ENCODE assay signal across 11 cellular contexts in the genomic region with DNA sequence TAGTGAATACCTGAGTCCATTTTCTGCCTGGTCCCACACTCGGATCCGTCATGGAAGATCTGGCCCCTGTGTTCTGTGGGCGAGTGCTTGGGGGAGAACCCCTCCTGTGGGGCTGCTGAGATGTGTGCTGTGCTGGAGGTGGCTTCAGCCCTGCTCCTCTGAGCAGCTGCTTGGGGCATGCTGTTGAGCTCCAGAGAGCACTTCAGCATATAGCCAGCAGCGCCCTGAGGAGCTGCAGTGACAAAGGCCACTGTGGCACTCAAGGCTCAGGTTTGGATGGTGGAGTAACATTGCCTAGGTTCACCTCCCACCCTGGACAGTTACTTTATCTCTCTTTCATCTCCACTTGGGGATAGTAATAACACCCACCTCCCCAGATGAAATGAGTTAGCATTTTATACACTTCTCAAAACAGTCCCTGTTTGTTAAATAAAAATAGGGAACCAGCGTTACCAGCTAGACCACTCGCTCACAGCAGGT.
DNase-seq lines count a peak whose midpoint lies in the region; ATAC-seq lines count a peak whose summit lies in the region.
"Had no signal": no experiment of that assay in that cellular context is flagged by ENCODE, and none has a peak within 500 bp of the region (broad histone marks: within the 10 kb centered on the region; RNA-seq: fewer than 3 reads in every experiment).

No MANE protein-coding gene starts in this region.

- peak overlapping the region; percentile 70 for H3K27ac ChIP-seq in temporal lobe (ENCODE audit: low read depth, low read length)
- H3K27ac ChIP-seq: foreskin keratinocyte had no signal

- no peak for ATAC-seq in effector memory CD8-positive, alpha-beta T cell (replicated peaks)
- no peak for ATAC-seq in naive thymus-derived CD8-positive, alpha-beta T cell
- ATAC-seq in GM18520 (IDR thresholded peaks at IDR 0.05; ENCODE audit: unreplicated experiment), result no peak
- ATAC-seq: foreskin keratinocyte had no signal

- peaks cover 8% of the 10 kb centered on the region for H3K36me3 Mint-ChIP-seq in effector memory CD8-positive, alpha-beta T cell (ENCODE audit: insufficient read depth)
- H3K36me3 Mint-ChIP-seq in naive thymus-derived CD8-positive, alpha-beta T cell, result no peaks in the 10 kb centered on the region

- no peaks in the 10 kb centered on the region for H3K27me3 Mint-ChIP-seq in effector memory CD8-positive, alpha-beta T cell
- H3K27me3 Mint-ChIP-seq in naive thymus-derived CD8-positive, alpha-beta T cell, result no peaks in the 10 kb centered on the region

- H3K4me3 Mint-ChIP-seq in effector memory CD8-positive, alpha-beta T cell, result no peak overlapping the region
- no peak overlapping the region for H3K4me3 Mint-ChIP-seq in naive thymus-derived CD8-positive, alpha-beta T cell

- peak; percentile 69 for DNase-seq in SIG-M5 treated with dmso at 0.1 percent for 504 hours (lab: John Stamatoyannopoulos, UW; ENCODE audit: unreplicated experiment)
- no peak for DNase-seq in SIG-M5 (lab: John Stamatoyannopoulos, UW)
- peak; percentile 42 for DNase-seq in KG1 (lab: John Stamatoyannopoulos, UW)
- DNase-seq in effector memory CD8-positive, alpha-beta T cell, result no peak
- DNase-seq in naive thymus-derived CD8-positive, alpha-beta T cell, result no peak
- no peak for DNase-seq in AG08396 (ENCODE audit: low spot score)
- DNase-seq: central memory CD4-positive, alpha-beta T cell; foreskin keratinocyte; NCI-H1436 had no signal

- peaks cover 15 to 18% of the 10 kb centered on the region in 2 donors for H3K4me1 Mint-ChIP-seq in effector memory CD8-positive, alpha-beta T cell (ENCODE audit: low read depth in 2 of 2)
- H3K4me1 Mint-ChIP-seq in naive thymus-derived CD8-positive, alpha-beta T cell, result peaks cover 8 to 35% (median 19%) of the 10 kb centered on the region in 4 donors

- H3K9me3 Mint-ChIP-seq in effector memory CD8-positive, alpha-beta T cell, result no peaks in the 10 kb centered on the region
- H3K9me3 Mint-ChIP-seq in naive thymus-derived CD8-positive, alpha-beta T cell, result no peaks in the 10 kb centered on the region

- peak overlapping the region; percentile 16 to 46 for H3K27ac Mint-ChIP-seq in effector memory CD8-positive, alpha-beta T cell
- peak overlapping the region in 2 of 10 donors; percentile 12 to 38 for H3K27ac Mint-ChIP-seq in naive thymus-derived CD8-positive, alpha-beta T cell

- POLR2A ChIA-PET in naive thymus-derived CD8-positive, alpha-beta T cell (lab: Charles Lee), result no interaction called here

Comparison
In these comparisons a context has a peak if more than half of its experiments do, and no peak if none do; other contexts are left out.
1. DNase-seq: peak in SIG-M5 treated with dmso at 0.1 percent for 504 hours (single experiment) and KG1 (single experiment); none in SIG-M5 (single experiment), effector memory CD8-positive, alpha-beta T cell (0 of 3), naive thymus-derived CD8-positive, alpha-beta T cell (0 of 10) and AG08396 (single experiment).